Comparison of ENCODE assay signal across 1 cellular context in genomic region chr15:97960364-97961066, GRCh38.
TF ChIP-seq lines count a peak whose summit lies in the region.

Gene ARRDC4 (plus strand): TSS chr15:97960703. CDS start chr15:97960862, 159 bp downstream.

TF ChIP-seq in HepG2, 621 proteins besides CTCF, POLR2A, EP300 and RAD21 (continued from another document and continues in another):
- peak; percentile 67; the same call in 1 of the 2 replicates for TF ChIP-seq HNF1B (CRISPR knock-in tag; IDR thresholded peaks at IDR 0.05)
- no peak for TF ChIP-seq TFE3 (CRISPR knock-in tag; IDR thresholded peaks at IDR 0.05)
- TF ChIP-seq ONECUT2 (CRISPR knock-in tag; IDR thresholded peaks at IDR 0.05), result no peak
- TF ChIP-seq HMGXB4 (CRISPR knock-in tag; IDR thresholded peaks at IDR 0.05; ENCODE audit: borderline replicate concordance in 1 of 2, low read depth in 1 of 2), result peak in 1 of 2 experiments; percentile 35; a peak in 2 of 4 replicates
- no peak for TF ChIP-seq ZBTB20 (CRISPR knock-in tag; IDR thresholded peaks at IDR 0.05; ENCODE audit: borderline replicate concordance, low read depth)
- TF ChIP-seq SALL1 (CRISPR knock-in tag; IDR thresholded peaks at IDR 0.05), result peak; percentile 66; the same call in 1 of the 2 replicates
- TF ChIP-seq ARID4A (CRISPR knock-in tag; IDR thresholded peaks at IDR 0.05; ENCODE audit: borderline replicate concordance), result peak; percentile 88
- peak; percentile 87 for TF ChIP-seq THAP11 (CRISPR knock-in tag; IDR thresholded peaks at IDR 0.05)
- TF ChIP-seq RFXANK (CRISPR knock-in tag; IDR thresholded peaks at IDR 0.05), result peak; percentile 75; the same call in 1 of the 2 replicates
- 0 out of 2 replicates have a peak, but pooled peaks have one; percentile 25 for TF ChIP-seq HINFP (CRISPR knock-in tag; IDR thresholded peaks at IDR 0.05; ENCODE audit: low read depth)
- TF ChIP-seq ZNF772 (CRISPR knock-in tag; IDR thresholded peaks at IDR 0.05), result peak; percentile 72; the same call in 1 of the 2 replicates
- TF ChIP-seq MEIS1 (CRISPR knock-in tag; IDR thresholded peaks at IDR 0.05; ENCODE audit: borderline replicate concordance), result peak; percentile 68; the same call in 1 of the 2 replicates
- TF ChIP-seq TBX2 (CRISPR knock-in tag; IDR thresholded peaks at IDR 0.05; ENCODE audit: borderline replicate concordance), result peak; percentile 62
- no peak for TF ChIP-seq HNF1A (IDR thresholded peaks at IDR 0.05; ENCODE audit: low read depth)
- TF ChIP-seq HNF1A (CRISPR knock-in tag; IDR thresholded peaks at IDR 0.05; ENCODE audit: borderline replicate concordance), result peak; percentile 35; the same call in 1 of the 2 replicates
- TF ChIP-seq TGIF2 (CRISPR knock-in tag; IDR thresholded peaks at IDR 0.05), result peak; percentile 63
- TF ChIP-seq EHMT2 (IDR thresholded peaks at IDR 0.05; ENCODE audit: borderline replicate concordance, low read depth, low read length), result peak; percentile 46; the same call in 1 of the 2 replicates
- TF ChIP-seq IKZF5 (CRISPR knock-in tag; IDR thresholded peaks at IDR 0.05), result peak; percentile 73; the same call in 1 of the 2 replicates
- peak; percentile 98 for TF ChIP-seq RFXAP (CRISPR knock-in tag; IDR thresholded peaks at IDR 0.05; ENCODE audit: borderline replicate concordance)
- TF ChIP-seq TEAD3 (CRISPR knock-in tag; optimal IDR thresholded peaks at IDR 0.05; ENCODE audit: borderline replicate concordance), result peak; percentile 38
- 0 out of 2 replicates have a peak, but pooled peaks have one; percentile 53 for TF ChIP-seq KDM3A (CRISPR knock-in tag; IDR thresholded peaks at IDR 0.05; ENCODE audit: low read depth)
- 0 out of 2 replicates have a peak, but pooled peaks have one; percentile 50 for TF ChIP-seq ZNF280B (CRISPR knock-in tag; IDR thresholded peaks at IDR 0.05; ENCODE audit: borderline replicate concordance)
- TF ChIP-seq GABPA (IDR thresholded peaks at IDR 0.05; ENCODE audit: low read depth, low read length), result no peak
- TF ChIP-seq GABPA (CRISPR knock-in tag; IDR thresholded peaks at IDR 0.05; ENCODE audit: low read depth), result peak; percentile 61
- no peak for TF ChIP-seq MBD4 (IDR thresholded peaks at IDR 0.05; ENCODE audit: borderline replicate concordance, low read length)
- peak; percentile 79 for TF ChIP-seq TBX3 (IDR thresholded peaks at IDR 0.05; ENCODE audit: borderline replicate concordance)
- TF ChIP-seq ZNF574 (CRISPR knock-in tag; IDR thresholded peaks at IDR 0.05), result peak; percentile 38
- TF ChIP-seq ZNF510 (CRISPR knock-in tag; IDR thresholded peaks at IDR 0.05; ENCODE audit: low read depth), result no peak
- 0 out of 2 replicates have a peak, but pooled peaks have one; percentile 39 for TF ChIP-seq MXD3 (CRISPR knock-in tag; IDR thresholded peaks at IDR 0.05)
